30 cellular contexts compared by ENCODE assay signal in genomic region chr20:33575302-33575701, GRCh38.
"Had no signal": no experiment of that assay in that cellular context is flagged by ENCODE, and none has a peak within 500 bp of the region (broad histone marks: within the 10 kb centered on the region; RNA-seq: fewer than 3 reads in every experiment).

No MANE protein-coding gene starts in this region.

- H3K36me3 ChIP-seq: adrenal gland, MG63, SJSA1 had no signal

- H3K27me3 ChIP-seq: adrenal gland, MG63, SJSA1 had no signal

- DNase-seq: activated CD4-positive, alpha-beta memory T cell treated with anti-CD3 and anti-CD28 coated beads for 36 hours; activated CD4-positive, alpha-beta T cell treated with anti-CD3 and anti-CD28 coated beads, Interleukin-2, amount 10 ng/mL, durations not matched to agents 7 days and 5 days; activated CD4-positive, CD25-positive, alpha-beta regulatory T cell; activated CD8-positive, alpha-beta memory T cell treated with anti-CD3 and anti-CD28 coated beads for 24 hours; activated gamma-delta T cell; activated naive CD4-positive, alpha-beta T cell treated with anti-CD3 and anti-CD28 coated beads for 36 hours; activated naive CD8-positive, alpha-beta T cell treated with anti-CD3 and anti-CD28 coated beads for 36 hours; activated T-cell treated with anti-CD3 and anti-CD28 coated beads, Interleukin-2, amount 50 U/mL, for 4 hours; aorta; MG63; MV-4-11; NCI-H1092 treated with DMSO at 0.1 percent for 48 hours; NCI-H1417 treated with DMSO at 0.1 percent for 48 hours; NCI-H1694; NCI-H2029; NCI-H2107; NCI-H2171 treated with DMSO at 0.1 percent for 48 hours; NCI-H226; NCI-H510A; NCI-H526 treated with DMSO at 0.1 percent for 48 hours; Right ventricle myocardium superior; RPMI8226; T-cell; T-helper 2 cell; T1000 had no signal

- ATAC-seq: activated T-cell treated with anti-CD3 and anti-CD28 coated beads, Interleukin-2, amount 50 U/mL, for 4 hours; activated T-helper 17 cell treated with anti-CD3 and anti-CD28 coated beads, Interleukin-2, amount 50 U/mL, for 72 hours; Panc1; T-cell had no signal

- H3K4me3 ChIP-seq: adrenal gland, MG63, SJSA1 had no signal

- H3K9me3 ChIP-seq: adrenal gland, MG63, SJSA1 had no signal

- H3K27ac ChIP-seq: adrenal gland, KMS-11, SJSA1 had no signal

- H3K4me1 ChIP-seq: SJSA1 had no signal

- H3K9ac ChIP-seq: KMS-11 had no signal
